9 cellular contexts compared by ENCODE assay signal in the genomic region with DNA sequence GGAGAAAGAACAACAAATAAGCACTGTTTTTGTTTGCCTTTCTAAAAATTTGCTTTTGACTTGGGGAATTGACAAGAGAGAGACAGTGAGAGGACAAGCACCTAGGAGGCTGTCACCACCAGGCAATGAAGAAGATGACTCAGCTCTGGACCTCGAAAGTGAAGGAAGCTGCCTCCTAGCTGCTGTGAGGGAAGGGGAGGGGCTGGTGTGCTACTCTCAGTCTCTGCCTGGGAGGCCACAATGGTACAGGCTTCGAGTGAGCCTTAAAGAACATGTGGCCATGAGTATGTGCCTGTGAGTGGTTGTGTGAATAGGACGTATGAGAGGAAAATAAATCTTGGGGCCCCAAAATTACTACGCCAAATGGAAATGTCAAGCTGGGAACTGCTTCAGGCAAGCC. TPM values are rescaled to one million over a fixed set of nuclear protein-coding genes. Genes with fewer than 3 reads are reported as not detected.
A peak's percentile ranks its signal among the peaks of the same experiment; 100 is the strongest.
DNase-seq lines count a peak whose midpoint lies in the region; ATAC-seq, FAIRE-seq and TF ChIP-seq lines count a peak whose summit lies in the region.
"Had no signal": no experiment of that assay in that cellular context is flagged by ENCODE, and none has a peak within 500 bp of the region (broad histone marks: within the 10 kb centered on the region; RNA-seq: fewer than 3 reads in every experiment).

No MANE protein-coding gene starts in this region.

- H3K4me1 ChIP-seq in astrocyte (ENCODE audit: insufficient read depth, low read length): peaks cover 4% of the 10 kb centered on the region

- no peak overlapping the region for H2AFZ ChIP-seq in astrocyte (ENCODE audit: low read depth, low read length)

- H3K36me3 Mint-ChIP-seq in activated T-cell treated with anti-CD3 and anti-CD28 coated beads, Interleukin-2, amount 50 U/mL, for 4 hours (ENCODE audit: insufficient read depth): no peaks in the 10 kb centered on the region
- no peaks in the 10 kb centered on the region for H3K36me3 Mint-ChIP-seq in astrocyte (ENCODE audit: low read depth, unreplicated experiment)

- no peak for DNase-seq in activated T-cell treated with anti-CD3 and anti-CD28 coated beads, Interleukin-2, amount 50 U/mL, for 4 hours
- DNase-seq in activated T-cell treated with anti-CD3 and anti-CD28 coated beads for 4 hours (no peak), HEK293T (ENCODE audit: extremely low spot score) (no peak), MG63 (peak; percentile 38), astrocyte (ENCODE audit: low read depth) (peak; percentile 44), dedifferentiated amniotic fluid mesenchymal stem cell (ENCODE audit: extremely low spot score) (no peak)
- DNase-seq in stimulated activated CD4-positive, alpha-beta T cell treated with anti-CD3 and anti-CD28 coated beads, Interleukin-4, amount 100 ng/mL, for 24 hours: peak; percentile 15
- no peak for DNase-seq in stimulated activated naive CD4-positive, alpha-beta T cell treated with Interleukin-2 at 50 U/mL for 16 hours (lab: John Stamatoyannopoulos, UW)

- CTCF ChIA-PET in HEK293T (lab: Yijun Ruan, JAX): no interaction called here

- H3K27me3 Mint-ChIP-seq in activated T-cell treated with anti-CD3 and anti-CD28 coated beads, Interleukin-2, amount 50 U/mL, for 4 hours (ENCODE audit: low read depth): no peaks in the 10 kb centered on the region
- no peaks in the 10 kb centered on the region for H3K27me3 Mint-ChIP-seq in astrocyte (ENCODE audit: low read depth, unreplicated experiment)

- H3K9me3 ChIP-seq in MG63 (peaks cover 2% of the 10 kb centered on the region; the same call in 1 of the 2 replicates), astrocyte (ENCODE audit: insufficient read depth, low read depth, low read length) (no peaks in the 10 kb centered on the region)

- ATAC-seq in activated T-cell treated with anti-CD3 and anti-CD28 coated beads, Interleukin-2, amount 50 U/mL, for 4 hours: peak; percentile 77 to 81

- POLR2A ChIA-PET in HEK293T (lab: Yijun Ruan, JAX): no interaction called here

- H3K79me2 ChIP-seq in astrocyte (ENCODE audit: insufficient read depth, low read length): no peaks in the 10 kb centered on the region

- H3K4me3 ChIP-seq in MG63: no peak overlapping the region
- no peak overlapping the region for H3K4me3 ChIP-seq in astrocyte (ENCODE audit: insufficient read depth, low read depth, low read length)

- H3K27ac ChIP-seq in astrocyte (ENCODE audit: low read depth, low read length): no peak overlapping the region
- H3K27ac ChIP-seq: C4-2B had no signal

- H3K36me3 ChIP-seq in MG63 (no peaks in the 10 kb centered on the region), astrocyte (ENCODE audit: insufficient read depth, low read length) (no peaks in the 10 kb centered on the region)

- FAIRE-seq in astrocyte (lab: Jason Lieb, UNC): no peak

- H3K4me2 ChIP-seq in astrocyte (ENCODE audit: low read length): no peak overlapping the region

- no peaks in the 10 kb centered on the region for H4K20me1 ChIP-seq in astrocyte (ENCODE audit: insufficient read depth, low read length)

- no peaks in the 10 kb centered on the region for H3K4me1 Mint-ChIP-seq in activated T-cell treated with anti-CD3 and anti-CD28 coated beads, Interleukin-2, amount 50 U/mL, for 4 hours (ENCODE audit: low read depth)
- peaks cover 14% of the 10 kb centered on the region for H3K4me1 Mint-ChIP-seq in astrocyte (ENCODE audit: low read depth, unreplicated experiment)

- H3K27ac Mint-ChIP-seq in astrocyte (ENCODE audit: unreplicated experiment): peak overlapping the region; percentile 4

- no peak overlapping the region for H3K9ac ChIP-seq in astrocyte (ENCODE audit: low read length)

- no peak for TF ChIP-seq CTCF in astrocyte (IDR thresholded peaks at IDR 0.05; ENCODE audit: insufficient read depth, low read depth, low read length)

- H3K27me3 ChIP-seq in MG63 (no peaks in the 10 kb centered on the region), astrocyte (ENCODE audit: insufficient read depth, low read length) (no peaks in the 10 kb centered on the region)

- no peak overlapping the region for H3K4me3 Mint-ChIP-seq in activated T-cell treated with anti-CD3 and anti-CD28 coated beads, Interleukin-2, amount 50 U/mL, for 4 hours
- H3K4me3 Mint-ChIP-seq in astrocyte (ENCODE audit: unreplicated experiment): no peak overlapping the region

- H3K9me3 Mint-ChIP-seq in activated T-cell treated with anti-CD3 and anti-CD28 coated beads, Interleukin-2, amount 50 U/mL, for 4 hours: no peaks in the 10 kb centered on the region
- H3K9me3 Mint-ChIP-seq in astrocyte (ENCODE audit: unreplicated experiment): no peaks in the 10 kb centered on the region

TF ChIP-seq in HEK293T, 16 proteins besides CTCF, POLR2A, EP300 and RAD21:
- TF ChIP-seq SP1 (IDR thresholded peaks at IDR 0.05) (no peak), FOXM1 (IDR thresholded peaks at IDR 0.05; ENCODE audit: borderline replicate concordance) (no peak), SUZ12 (IDR thresholded peaks at IDR 0.05) (no peak), L3MBTL2 (conservative IDR thresholded peaks at IDR 0.05) (0 out of 2 replicates have a peak, but pooled peaks have one; percentile 39), FOXK2 (IDR thresholded peaks at IDR 0.05) (no peak)

RNA-seq across cellular contexts. Expression of gene PLK2, which starts 7.1 kb away (rescaled TPM):
- total RNA-seq in activated T-cell treated with anti-CD3 and anti-CD28 coated beads, Interleukin-2, amount 50 U/mL, for 4 hours: 1 to 10 TPM; 2.6 to 5.6 (median 4.4) TPM
- 445 and 575 TPM in 2 replicates for total RNA-seq in MG63 (2014; rRNA removed; shearing (Covaris generic); ENCODE audit: low replicate concordance)
- 260 and 368 TPM in 2 replicates for total RNA-seq in astrocyte

RNA-seq across cellular contexts. Expression of gene GAPT, which starts 24.3 kb away (rescaled TPM):
- total RNA-seq in activated T-cell treated with anti-CD3 and anti-CD28 coated beads, Interleukin-2, amount 50 U/mL, for 4 hours: not detected
- not detected in 2 replicates for total RNA-seq in MG63 (2014; rRNA removed; shearing (Covaris generic); ENCODE audit: low replicate concordance)
- not detected in 2 replicates for total RNA-seq in astrocyte

Comparison
In these comparisons a context has a peak if more than half of its experiments do, and no peak if none do; other contexts are left out.
1. DNase-seq: peak in MG63 (single experiment), astrocyte (single experiment) and stimulated activated CD4-positive, alpha-beta T cell treated with anti-CD3 and anti-CD28 coated beads, Interleukin-4, amount 100 ng/mL, for 24 hours (single experiment); none in activated T-cell treated with anti-CD3 and anti-CD28 coated beads, Interleukin-2, amount 50 U/mL, for 4 hours (single experiment), activated T-cell treated with anti-CD3 and anti-CD28 coated beads for 4 hours (single experiment), HEK293T (single experiment), dedifferentiated amniotic fluid mesenchymal stem cell (single experiment) and stimulated activated naive CD4-positive, alpha-beta T cell treated with Interleukin-2 at 50 U/mL for 16 hours (single experiment).
2. RNA of gene PLK2, which starts 7.1 kb away (total RNA-seq): 445 to 575 TPM in MG63 and 260 to 368 TPM in astrocyte; 2.6 to 5.6 TPM in activated T-cell treated with anti-CD3 and anti-CD28 coated beads, Interleukin-2, amount 50 U/mL, for 4 hours; every median in the first group is over 10 times any median in the second.